ENCODE assay signal across 20 cellular contexts in the genomic region with DNA sequence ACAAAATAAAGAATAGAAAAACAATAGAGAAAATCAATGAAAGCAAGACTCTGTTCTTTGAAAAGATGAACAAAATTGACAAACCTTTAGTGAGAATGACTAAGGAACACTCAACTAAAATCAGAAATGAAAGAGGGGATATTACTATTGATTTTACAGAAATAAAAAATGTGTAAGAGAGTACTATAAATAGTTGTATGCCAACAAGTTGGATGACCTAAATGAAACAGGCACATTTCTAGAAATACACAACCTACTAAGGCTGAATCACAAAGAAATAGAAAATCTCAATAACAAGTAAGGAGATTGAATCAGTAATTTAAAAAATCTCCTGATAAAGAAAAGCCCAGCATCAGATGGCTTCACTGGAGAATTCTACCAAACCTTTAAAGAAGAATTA. TPM values are rescaled to one million over a fixed set of nuclear protein-coding genes. Genes with fewer than 3 reads are reported as not detected.
"Had no signal": no experiment of that assay in that cellular context is flagged by ENCODE, and none has a peak within 500 bp of the region (broad histone marks: within the 10 kb centered on the region; RNA-seq: fewer than 3 reads in every experiment).

No MANE protein-coding gene starts in this region.

- H3K27ac Mint-ChIP-seq: mesothelial cell of epicardium; naive B cell; natural killer cell; nephron progenitor cell; neural progenitor cell; stimulated activated naive B cell treated with anti-CD40 and anti-IgM and Interleukin-4, amounts not matched to agents 10 μg/mL and 1 μg/mL and 100 μg/mL, for 72 hours; type B pancreatic cell had no signal

- DNase-seq: islet precursor cell; left ventricle myocardium inferior; mesendoderm; naive B cell; natural killer cell; nephron progenitor cell; occipital lobe; psoas muscle; right lobe of liver; stimulated activated CD4-positive, alpha-beta T cell treated with anti-CD3 and anti-CD28 coated beads, Interleukin-1b, Interleukin-23, amount 100 ng/mL, for 48 hours; stimulated activated CD4-positive, alpha-beta T cell treated with anti-CD3 and anti-CD28 coated beads, Interleukin-2, amount 100 ng/mL, for 48 hours; stimulated activated CD4-positive, alpha-beta T cell treated with anti-CD3 and anti-CD28 coated beads, Interleukin-4, amount 100 ng/mL, for 4 hours; stimulated activated CD8-positive, alpha-beta memory T cell treated with anti-CD3 and anti-CD28 coated beads, Interleukin-4, amount 100 ng/mL, for 48 hours; stimulated activated naive B cell treated with anti-CD40 and anti-IgM and Interleukin-4, amounts not matched to agents 10 μg/mL and 1 μg/mL and 100 μg/mL, for 72 hours; stimulated activated naive CD8-positive, alpha-beta T cell treated with anti-CD3 and anti-CD28 coated beads, Interleukin-15, Interleukin-2, amounts not matched to agents 100 U/mL and 50 U/mL, for 24 hours; substantia nigra; uterus had no signal

- ATAC-seq: natural killer cell; psoas muscle; right lobe of liver; stimulated activated naive B cell treated with anti-CD40 and anti-IgM and Interleukin-4, amounts not matched to agents 10 μg/mL and 1 μg/mL and 100 μg/mL, for 72 hours; stimulated activated naive CD8-positive, alpha-beta T cell treated with anti-CD3 and anti-CD28 coated beads, Interleukin-15, Interleukin-2, amounts not matched to agents 100 U/mL and 50 U/mL, for 24 hours had no signal

- H3K4me3 Mint-ChIP-seq: mesothelial cell of epicardium; naive B cell; natural killer cell; nephron progenitor cell; neural progenitor cell; stimulated activated naive B cell treated with anti-CD40 and anti-IgM and Interleukin-4, amounts not matched to agents 10 μg/mL and 1 μg/mL and 100 μg/mL, for 72 hours; type B pancreatic cell had no signal

- H3K4me1 Mint-ChIP-seq: naive B cell; natural killer cell; nephron progenitor cell; neural progenitor cell; stimulated activated naive B cell treated with anti-CD40 and anti-IgM and Interleukin-4, amounts not matched to agents 10 μg/mL and 1 μg/mL and 100 μg/mL, for 72 hours had no signal

- H3K27me3 Mint-ChIP-seq: naive B cell; stimulated activated naive B cell treated with anti-CD40 and anti-IgM and Interleukin-4, amounts not matched to agents 10 μg/mL and 1 μg/mL and 100 μg/mL, for 72 hours; type B pancreatic cell had no signal

RNA-seq across cellular contexts. Expression of a gene that starts 18.4 kb away (rescaled TPM):
- total RNA-seq: natural killer cell had no signal
